Comparison of ENCODE assay signal across 8 cellular contexts in genomic region chr7:116953727-116954442, GRCh38. TPM values are rescaled to one million over a fixed set of nuclear protein-coding genes. Genes with fewer than 3 reads are reported as not detected.
DNase-seq lines count a peak whose midpoint lies in the region; ATAC-seq and TF ChIP-seq lines count a peak whose summit lies in the region.

No MANE protein-coding gene starts in this region.

- DNase-seq in COR-L47 (lab: John Stamatoyannopoulos, UW) (peak; percentile 64), NT2/D1 (ENCODE audit: low read depth, low spot score) (peak; percentile 66), foreskin fibroblast (peak; percentile 81 to 91), type B pancreatic cell (ENCODE audit: extremely low spot score, unreplicated experiment) (peak; percentile 73)
- DNase-seq in activated T-helper 9 cell treated with anti-CD3 and anti-CD28 coated beads, Interleukin-2, amount 50 U/mL, for 16 hours (ENCODE audit: low read depth): peak; percentile 45

- H3K4me2 ChIP-seq in neural cell (ENCODE audit: low read length): peak overlapping the region; percentile 71

- H3K9me3 Mint-ChIP-seq in type B pancreatic cell: no peaks in the 10 kb centered on the region

- H3K27me3 Mint-ChIP-seq in type B pancreatic cell: no peaks in the 10 kb centered on the region

- no peak for TF ChIP-seq RAD21 in neural cell (conservative IDR thresholded peaks at IDR 0.05)

- H3K27me3 ChIP-seq in NT2/D1 (ENCODE audit: insufficient read depth, insufficient read length): no peaks in the 10 kb centered on the region
- H3K27me3 ChIP-seq in neural cell (ENCODE audit: insufficient read depth, low read depth, low read length): no peaks in the 10 kb centered on the region

- peaks cover 12% of the 10 kb centered on the region for H3K36me3 ChIP-seq in NT2/D1 (ENCODE audit: insufficient read depth, insufficient read length, low read length)
- H3K36me3 ChIP-seq in neural cell (ENCODE audit: insufficient read depth, low read length): no peaks in the 10 kb centered on the region

- H3K27ac Mint-ChIP-seq in type B pancreatic cell: peak overlapping the region; percentile 98

- no peak for TF ChIP-seq CTCF in foreskin fibroblast (IDR thresholded peaks at IDR 0.05; ENCODE audit: low read depth, low read length)
- peak; percentile 9 for TF ChIP-seq CTCF in neural cell (IDR thresholded peaks at IDR 0.05; ENCODE audit: poor library complexity, severe bottlenecking)
- TF ChIP-seq CTCF in type B pancreatic cell (conservative IDR thresholded peaks at IDR 0.05): no peak

- no peak overlapping the region for H3K27ac ChIP-seq in neural cell (ENCODE audit: low read length)

- H3K36me3 Mint-ChIP-seq in type B pancreatic cell: no peaks in the 10 kb centered on the region

- H4K20me1 ChIP-seq in neural cell (ENCODE audit: insufficient read depth): no peaks in the 10 kb centered on the region

- no peak for TF ChIP-seq EP300 in neural cell (conservative IDR thresholded peaks at IDR 0.05; ENCODE audit: poor library complexity, severe bottlenecking)

- no peaks in the 10 kb centered on the region for H3K9me3 ChIP-seq in NT2/D1 (ENCODE audit: insufficient read depth, low read length)
- no peaks in the 10 kb centered on the region for H3K9me3 ChIP-seq in neural cell (ENCODE audit: low read length)

- peaks cover 2% of the 10 kb centered on the region for H3K4me1 ChIP-seq in NT2/D1 (ENCODE audit: insufficient read depth, insufficient read length)

- no peaks in the 10 kb centered on the region for H3K9me2 ChIP-seq in neural cell (ENCODE audit: insufficient read depth, low read length)

- H3K9ac ChIP-seq in NT2/D1 (ENCODE audit: insufficient read length, low read depth): peak overlapping the region; percentile 95
- peak overlapping the region; percentile 62 for H3K9ac ChIP-seq in neural cell (ENCODE audit: low read length)

- H3K4me3 ChIP-seq in NT2/D1 (ENCODE audit: insufficient read length, low read depth) (peak overlapping the region; percentile 78), foreskin fibroblast (ENCODE audit: low read depth in 1 of 2, low read length in 2 of 2) (peak overlapping the region; percentile 78 to 87), neural cell (ENCODE audit: low read length) (peak overlapping the region; percentile 70)

- ATAC-seq in GM19328 (IDR thresholded peaks at IDR 0.05; ENCODE audit: unreplicated experiment): peak; percentile 34
- peak; percentile 29 for ATAC-seq in HG03442 (IDR thresholded peaks at IDR 0.05; ENCODE audit: unreplicated experiment)

- H3K79me2 ChIP-seq in neural cell (replicated peaks; ENCODE audit: insufficient read depth, low read length): no peaks in the 10 kb centered on the region

- peaks cover 10% of the 10 kb centered on the region for H3F3A ChIP-seq in neural cell (ENCODE audit: insufficient read depth, low read length, poor library complexity, severe bottlenecking)

- H3K4me3 Mint-ChIP-seq in type B pancreatic cell: peak overlapping the region; percentile 97

- peaks cover 26% of the 10 kb centered on the region for H3K4me1 Mint-ChIP-seq in type B pancreatic cell (ENCODE audit: unreplicated experiment)

- H2AFZ ChIP-seq in neural cell (ENCODE audit: low read depth, low read length): peak overlapping the region; percentile 47

TF ChIP-seq in neural cell, 6 proteins besides CTCF, POLR2A, EP300 and RAD21:
- TF ChIP-seq SMC3 (conservative IDR thresholded peaks at IDR 0.05; ENCODE audit: poor library complexity) (no peak), POLR2AphosphoS5 (IDR thresholded peaks at IDR 0.05) (peak; percentile 36), MXI1 (conservative IDR thresholded peaks at IDR 0.05; ENCODE audit: poor library complexity, severe bottlenecking) (peak; percentile 12)
TF ChIP-seq in neural cell: peak in this region for 2.

RNA-seq across cellular contexts. Expression of gene ST7, which starts 0.6 kb away (rescaled TPM):
- 76.8 and 104 TPM in 2 replicates for polyA plus RNA-seq in neural cell
- polyA minus RNA-seq in neural cell: 187 and 312 TPM in 2 replicates
- total RNA-seq in type B pancreatic cell (ENCODE audit: low replicate concordance): 18.2 and 25.0 TPM in 2 replicates
